ENCODE assay signal across 10 cellular contexts in genomic region chr2:105800036-105800755, GRCh38. TPM values are rescaled to one million over a fixed set of nuclear protein-coding genes. Genes with fewer than 3 reads are reported as not detected.
DNase-seq lines count a peak whose midpoint lies in the region; ATAC-seq and TF ChIP-seq lines count a peak whose summit lies in the region.
"Had no signal": no experiment of that assay in that cellular context is flagged by ENCODE, and none has a peak within 500 bp of the region (broad histone marks: within the 10 kb centered on the region; RNA-seq: fewer than 3 reads in every experiment).

No MANE protein-coding gene starts in this region.

- DNase-seq in AG10803 (ENCODE audit: low read depth), result peak; percentile 69
- DNase-seq in HuH-7 (ENCODE audit: low spot score), result peak; percentile 34
- DNase-seq in activated T-helper 1 cell treated with anti-CD3 and anti-CD28 coated beads, Interleukin-12 subunit alpha, Interleukin-12 subunit beta, Interleukin-2, Interleukin-4 antibody, amounts not matched to agents 30 ng/mL and 10 ng/mL and 1 ng/mL, durations not matched to agents 14 hours and 24 hours and 36 hours (ENCODE audit: low spot score), result no peak
- DNase-seq in left colon, result peak in 1 of 2 donors; percentile 4
- no peak for DNase-seq in posterior cingulate gyrus
- DNase-seq in stimulated activated CD4-positive, alpha-beta T cell treated with anti-CD3 and anti-CD28 coated beads, Interleukin-4, amount 100 ng/mL, for 1 hour, result no peak
- DNase-seq in A172 (ENCODE audit: low spot score), result no peak
- DNase-seq: lower lobe of right lung; stimulated activated CD4-positive, alpha-beta T cell treated with anti-CD3 and anti-CD28 coated beads, Interleukin-4, amount 100 ng/mL, for 24 hours had no signal

- intact Hi-C loops in activated T-helper 1 cell treated with anti-CD3 and anti-CD28 coated beads, Interleukin-12 subunit alpha, Interleukin-12 subunit beta, Interleukin-2, Interleukin-4 antibody, amounts not matched to agents 30 ng/mL and 10 ng/mL and 1 ng/mL, durations not matched to agents 14 hours and 24 hours and 36 hours (cut with micrococcal nuclease), result no loop called here
- intact Hi-C loops in left colon (cut with DNase I, micrococcal nuclease) (no loop called here), posterior cingulate gyrus (cut with DNase I) (no loop called here)

- peak overlapping the region; percentile 66 for H3K4me3 Mint-ChIP-seq in activated T-helper 1 cell treated with anti-CD3 and anti-CD28 coated beads, Interleukin-12 subunit alpha, Interleukin-12 subunit beta, Interleukin-2, Interleukin-4 antibody, amounts not matched to agents 30 ng/mL and 10 ng/mL and 1 ng/mL, durations not matched to agents 14 hours and 24 hours and 36 hours

- ATAC-seq in left colon (peak; percentile 32), GM19452 (IDR thresholded peaks at IDR 0.05; ENCODE audit: unreplicated experiment) (no peak)

- peaks cover 40% of the 10 kb centered on the region for H3K36me3 Mint-ChIP-seq in activated T-helper 1 cell treated with anti-CD3 and anti-CD28 coated beads, Interleukin-12 subunit alpha, Interleukin-12 subunit beta, Interleukin-2, Interleukin-4 antibody, amounts not matched to agents 30 ng/mL and 10 ng/mL and 1 ng/mL, durations not matched to agents 14 hours and 24 hours and 36 hours (ENCODE audit: low read depth)

- H3K27ac Mint-ChIP-seq in activated T-helper 1 cell treated with anti-CD3 and anti-CD28 coated beads, Interleukin-12 subunit alpha, Interleukin-12 subunit beta, Interleukin-2, Interleukin-4 antibody, amounts not matched to agents 30 ng/mL and 10 ng/mL and 1 ng/mL, durations not matched to agents 14 hours and 24 hours and 36 hours, result peak overlapping the region; percentile 92

- TF ChIP-seq CTCF in AG10803 (conservative IDR thresholded peaks at IDR 0.05; ENCODE audit: low read length), result no peak

- H3K4me3 ChIP-seq in AG10803 (ENCODE audit: low read length), result no peak overlapping the region
- H3K4me3 ChIP-seq: lower lobe of right lung had no signal

- peaks cover 97% of the 10 kb centered on the region for H3K4me1 Mint-ChIP-seq in activated T-helper 1 cell treated with anti-CD3 and anti-CD28 coated beads, Interleukin-12 subunit alpha, Interleukin-12 subunit beta, Interleukin-2, Interleukin-4 antibody, amounts not matched to agents 30 ng/mL and 10 ng/mL and 1 ng/mL, durations not matched to agents 14 hours and 24 hours and 36 hours (ENCODE audit: low read depth)

- H3K27me3 Mint-ChIP-seq in activated T-helper 1 cell treated with anti-CD3 and anti-CD28 coated beads, Interleukin-12 subunit alpha, Interleukin-12 subunit beta, Interleukin-2, Interleukin-4 antibody, amounts not matched to agents 30 ng/mL and 10 ng/mL and 1 ng/mL, durations not matched to agents 14 hours and 24 hours and 36 hours (ENCODE audit: insufficient read depth), result no peaks in the 10 kb centered on the region

- no peaks in the 10 kb centered on the region for H3K9me3 Mint-ChIP-seq in activated T-helper 1 cell treated with anti-CD3 and anti-CD28 coated beads, Interleukin-12 subunit alpha, Interleukin-12 subunit beta, Interleukin-2, Interleukin-4 antibody, amounts not matched to agents 30 ng/mL and 10 ng/mL and 1 ng/mL, durations not matched to agents 14 hours and 24 hours and 36 hours

RNA-seq across cellular contexts. Expression of gene NCK2, which starts 55.5 kb away (rescaled TPM):
- 79.9 and 86.8 TPM in 2 replicates for total RNA-seq in activated T-helper 1 cell treated with anti-CD3 and anti-CD28 coated beads, Interleukin-12 subunit alpha, Interleukin-12 subunit beta, Interleukin-2, Interleukin-4 antibody, amounts not matched to agents 30 ng/mL and 10 ng/mL and 1 ng/mL, durations not matched to agents 14 hours and 24 hours and 36 hours
- 10 to 100 TPM; 51.8 to 76.6 TPM for total RNA-seq in left colon
- 29.1 and 44.0 TPM in 2 replicates for total RNA-seq in A172 (2014; rRNA removed; shearing (Covaris generic))

Comparison
In these comparisons a context has a peak if more than half of its experiments do, and no peak if none do; other contexts are left out.
1. DNase-seq: peak in AG10803 (single experiment) and HuH-7 (single experiment); none in activated T-helper 1 cell treated with anti-CD3 and anti-CD28 coated beads, Interleukin-12 subunit alpha, Interleukin-12 subunit beta, Interleukin-2, Interleukin-4 antibody, amounts not matched to agents 30 ng/mL and 10 ng/mL and 1 ng/mL, durations not matched to agents 14 hours and 24 hours and 36 hours (single experiment), posterior cingulate gyrus (0 of 10), stimulated activated CD4-positive, alpha-beta T cell treated with anti-CD3 and anti-CD28 coated beads, Interleukin-4, amount 100 ng/mL, for 1 hour (single experiment) and A172 (single experiment).